ENCODE assay signal across 33 cellular contexts in genomic region chr12:13591488-13591887, GRCh38.
"Had no signal": no experiment of that assay in that cellular context is flagged by ENCODE, and none has a peak within 500 bp of the region (broad histone marks: within the 10 kb centered on the region; RNA-seq: fewer than 3 reads in every experiment).

No MANE protein-coding gene starts in this region.

- H3K4me1 ChIP-seq: Peyer's patch, SJSA1 had no signal

- H3K36me3 ChIP-seq: brain microvascular endothelial cell, cardiac muscle cell, MG63, Peyer's patch, SJSA1 had no signal

- H3K27me3 ChIP-seq: brain microvascular endothelial cell, cardiac muscle cell, MG63, Peyer's patch had no signal

- H3K9ac ChIP-seq: KMS-11 had no signal

- H3K4me2 ChIP-seq: KMS-11 had no signal

- H3K4me3 ChIP-seq: cardiac muscle cell, MG63, Peyer's patch, SJSA1 had no signal

- H3K9me3 ChIP-seq: MG63, Peyer's patch, SJSA1 had no signal

- DNase-seq: activated CD4-positive, alpha-beta T cell treated with anti-CD3 and anti-CD28 coated beads for 48 hours; activated CD4-positive, alpha-beta T cell treated with anti-CD3 and anti-CD28 coated beads, Interleukin-2, amount 50 U/mL, for 48 hours; activated CD4-positive, CD25-positive, alpha-beta regulatory T cell treated with anti-CD3 and anti-CD28 coated beads, Interleukin-2, amount 50 U/mL, for 72 hours; activated CD8-positive, alpha-beta memory T cell treated with anti-CD3 and anti-CD28 coated beads, Interleukin-2, amount 10 ng/mL, durations not matched to agents 7 days and 5 days; activated effector memory CD4-positive, alpha-beta T cell treated with anti-CD3 and anti-CD28 coated beads, Interleukin-2, amount 50 U/mL, for 16 hours; activated naive CD4-positive, alpha-beta T cell treated with Interleukin-2 at 50 U/mL for 16 hours; activated naive CD8-positive, alpha-beta T cell treated with anti-CD3 and anti-CD28 coated beads, Interleukin-2, amount 50 U/mL, for 24 hours; activated T-cell treated with anti-CD3 and anti-CD28 coated beads, Interleukin-2, amount 50 U/mL, for 4 hours; amniotic stem cell; brain microvascular endothelial cell; MG63; MV-4-11; NCI-H1092 treated with DMSO at 0.1 percent for 48 hours; NCI-H1417 treated with DMSO at 0.1 percent for 48 hours; NCI-H1694; NCI-H2029; NCI-H2107; NCI-H2171 treated with DMSO at 0.1 percent for 48 hours; NCI-H510A treated with DMSO at 0.1 percent for 48 hours; NCI-H69; NK-92 treated with Interleukin-12 subunit alpha and Interleukin-12 subunit beta, amount 100 ng/mL, for 24 hours; OCI-M1; Peyer's patch; SHP77; T-helper 17 cell; T-helper 9 cell had no signal

- ATAC-seq: activated naive CD4-positive, alpha-beta T cell treated with anti-CD3 and anti-CD28 coated beads, Interleukin-2, amount 50 U/mL, for 72 hours; activated naive CD8-positive, alpha-beta T cell treated with anti-CD3 and anti-CD28 coated beads, Interleukin-2, amount 50 U/mL, for 24 hours; activated T-cell treated with anti-CD3 and anti-CD28 coated beads, Interleukin-2, amount 50 U/mL, for 4 hours; T-helper 17 cell; WTC11 had no signal

- FAIRE-seq: astrocyte had no signal

- H3K27ac ChIP-seq: brain microvascular endothelial cell, cardiac muscle cell, KMS-11, Peyer's patch, RWPE1, SJSA1 had no signal
